In the genomic region with DNA sequence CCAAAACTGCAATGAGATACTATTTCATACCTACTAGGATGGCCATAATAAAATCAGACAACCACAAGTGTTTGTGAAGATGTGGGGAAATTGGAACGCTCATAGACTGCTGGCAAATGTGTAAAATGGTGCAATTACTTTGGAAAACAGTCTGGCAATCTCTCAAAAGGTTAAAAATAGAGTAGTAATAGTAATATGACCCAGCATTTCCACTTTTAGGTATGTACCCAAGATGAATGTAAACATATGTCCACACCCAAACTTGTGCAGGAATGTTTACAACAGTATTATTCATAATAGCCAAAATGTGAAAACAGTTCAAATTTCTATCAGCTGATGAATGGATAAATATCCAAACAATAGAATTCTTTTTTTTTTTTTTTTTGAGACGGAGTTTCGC, we compare ENCODE assay signal across 19 cellular contexts.
"Had no signal": no experiment of that assay in that cellular context is flagged by ENCODE, and none has a peak within 500 bp of the region (broad histone marks: within the 10 kb centered on the region; RNA-seq: fewer than 3 reads in every experiment).

No MANE protein-coding gene starts in this region.

- H3K36me3 Mint-ChIP-seq: stimulated activated memory B cell treated with anti-CD40 and anti-IgM and Interleukin-4, amounts not matched to agents 10 μg/mL and 1 μg/mL and 100 μg/mL, for 72 hours; type B pancreatic cell had no signal

- H3K4me3 ChIP-seq: lung, testis had no signal

- H3K4me3 Mint-ChIP-seq: activated T-cell treated with anti-CD3 and anti-CD28 coated beads, Interleukin-2, amount 50 U/mL, for 72 hours; nephron; stimulated activated memory B cell treated with anti-CD40 and anti-IgM and Interleukin-4, amounts not matched to agents 10 μg/mL and 1 μg/mL and 100 μg/mL, for 72 hours; type B pancreatic cell had no signal

- DNase-seq: activated CD4-positive, alpha-beta T cell treated with anti-CD3 and anti-CD28 coated beads for 1 hour; activated effector memory CD4-positive, alpha-beta T cell treated with anti-CD3 and anti-CD28 coated beads, Interleukin-2, amount 50 U/mL, for 16 hours; activated naive CD4-positive, alpha-beta T cell treated with anti-CD3 and anti-CD28 coated beads, Interleukin-2, amount 50 U/mL, for 16 hours; activated T-cell treated with anti-CD3 and anti-CD28 coated beads, Interleukin-2, amount 50 U/mL, for 72 hours; erythroblast; foreskin fibroblast; hippocampal formation; islet precursor cell; midbrain; stimulated activated CD4-positive, alpha-beta T cell treated with anti-CD3 and anti-CD28 coated beads, Interleukin-4, amount 100 ng/mL, for 24 hours; testis; WERI-Rb-1 had no signal

- H3K27me3 ChIP-seq: testis had no signal

- H3K9me3 ChIP-seq: testis had no signal

- H3K4me1 ChIP-seq: parathyroid adenoma, testis had no signal

- H3K36me3 ChIP-seq: WERI-Rb-1 had no signal

- H3K4me1 Mint-ChIP-seq: stimulated activated memory B cell treated with anti-CD40 and anti-IgM and Interleukin-4, amounts not matched to agents 10 μg/mL and 1 μg/mL and 100 μg/mL, for 72 hours had no signal

- ATAC-seq: activated T-cell treated with anti-CD3 and anti-CD28 coated beads, Interleukin-2, amount 50 U/mL, for 72 hours; left lobe of liver; sciatic nerve; stimulated activated memory B cell treated with anti-CD40 and anti-IgM and Interleukin-4, amounts not matched to agents 10 μg/mL and 1 μg/mL and 100 μg/mL, for 72 hours had no signal

- H3K27me3 Mint-ChIP-seq: stimulated activated memory B cell treated with anti-CD40 and anti-IgM and Interleukin-4, amounts not matched to agents 10 μg/mL and 1 μg/mL and 100 μg/mL, for 72 hours; type B pancreatic cell had no signal

- H3K27ac ChIP-seq: parathyroid adenoma, testis, WERI-Rb-1 had no signal

- H3K27ac Mint-ChIP-seq: activated T-cell treated with anti-CD3 and anti-CD28 coated beads, Interleukin-2, amount 50 U/mL, for 72 hours; nephron; stimulated activated memory B cell treated with anti-CD40 and anti-IgM and Interleukin-4, amounts not matched to agents 10 μg/mL and 1 μg/mL and 100 μg/mL, for 72 hours; type B pancreatic cell had no signal
